In the genomic region with DNA sequence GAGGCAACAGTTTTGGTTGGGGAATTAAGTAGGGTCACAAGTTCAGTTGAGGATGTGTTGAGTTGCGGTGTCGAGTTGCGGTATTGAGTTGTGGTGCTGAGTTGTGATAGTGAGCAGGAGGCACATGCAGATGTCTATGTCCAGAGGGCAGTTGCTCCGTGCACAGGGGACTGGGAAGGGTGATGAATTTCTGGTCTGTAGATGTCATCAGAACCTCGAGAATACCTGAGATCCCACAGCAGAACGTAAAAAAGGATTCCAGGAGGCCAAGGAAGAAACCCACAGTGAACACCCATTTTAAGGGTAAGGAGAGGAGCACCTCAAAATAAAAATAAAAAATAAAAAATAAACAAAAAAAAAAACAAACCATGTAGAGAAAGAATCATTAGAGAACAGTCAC, we compare ENCODE assay signal across 13 cellular contexts.
A peak's percentile ranks its signal among the peaks of the same experiment; 100 is the strongest.
DNase-seq lines count a peak whose midpoint lies in the region; ATAC-seq and TF ChIP-seq lines count a peak whose summit lies in the region.
"Had no signal": no experiment of that assay in that cellular context is flagged by ENCODE, and none has a peak within 500 bp of the region (broad histone marks: within the 10 kb centered on the region; RNA-seq: fewer than 3 reads in every experiment).

No MANE protein-coding gene starts in this region.

- BruUV-seq in OCI-LY7 (replicated peaks; lab: Mats Ljungman, UMichigan) = no TSS peak

- no peak overlapping the region for H4K5ac ChIP-seq in mesendoderm (ENCODE audit: low read length)

- H3K79me2 ChIP-seq in hepatocyte (no peaks in the 10 kb centered on the region), mesendoderm (ENCODE audit: control insufficient read depth, insufficient read depth, low read length) (no peaks in the 10 kb centered on the region), OCI-LY7 (ENCODE audit: insufficient read depth, low read depth, low read length) (no peaks in the 10 kb centered on the region)

- H3K27ac ChIP-seq in BLaER1 (peak overlapping the region; percentile 97), hepatocyte (no peak overlapping the region), mesendoderm (ENCODE audit: low read depth, low read length) (no peak overlapping the region), OCI-LY7 (ENCODE audit: low read depth, low read length, poor library complexity, severe bottlenecking) (no peak overlapping the region)

- H3K27me3 ChIP-seq in BLaER1 (no peaks in the 10 kb centered on the region), hepatocyte (no peaks in the 10 kb centered on the region), mesendoderm (ENCODE audit: insufficient read depth, low read length, poor library complexity) (no peaks in the 10 kb centered on the region)

- no peak overlapping the region for H3K18ac ChIP-seq in mesendoderm (ENCODE audit: low read length)

- POLR2A ChIA-PET in OCI-LY7 (lab: Charles Lee) = no interaction called here

- H3K4ac ChIP-seq in mesendoderm (ENCODE audit: low read depth, low read length) = no peak overlapping the region

- H3K4me2 ChIP-seq in BLaER1 (peak overlapping the region; percentile 91), hepatocyte (no peak overlapping the region), mesendoderm (ENCODE audit: low read length) (no peak overlapping the region), OCI-LY7 (ENCODE audit: low read length) (no peak overlapping the region)

- H3K9ac ChIP-seq in BLaER1 (no peak overlapping the region), mesendoderm (ENCODE audit: low read length) (no peak overlapping the region)

- H3K9me2 ChIP-seq in hepatocyte (replicated peaks; ENCODE audit: insufficient read depth) (no peaks in the 10 kb centered on the region), OCI-LY7 (ENCODE audit: insufficient read depth, low read length) (no peaks in the 10 kb centered on the region)

- no peak overlapping the region for H2AFZ ChIP-seq in hepatocyte
- H2AFZ ChIP-seq in OCI-LY7 (ENCODE audit: low read length) = no peak overlapping the region

- H3K36me3 ChIP-seq in BLaER1 (no peaks in the 10 kb centered on the region; the same call in 1 of the 2 replicates), hepatocyte (replicated peaks; ENCODE audit: insufficient read depth, low read depth) (no peaks in the 10 kb centered on the region), mesendoderm (ENCODE audit: control insufficient read depth, insufficient read depth, low read length) (no peaks in the 10 kb centered on the region), OCI-LY7 (ENCODE audit: insufficient read depth, low read length) (no peaks in the 10 kb centered on the region; the same call in 1 of the 2 replicates)

- H2BK120ac ChIP-seq in mesendoderm (ENCODE audit: low read depth, low read length) = no peak overlapping the region

- H2BK15ac ChIP-seq in mesendoderm (replicated peaks; ENCODE audit: low read depth) = no peak overlapping the region

- no peak overlapping the region for H2BK5ac ChIP-seq in mesendoderm (ENCODE audit: low read length)

- H3K9me3 ChIP-seq in BLaER1 (peaks cover 21% of the 10 kb centered on the region), hepatocyte (ENCODE audit: low read depth) (no peaks in the 10 kb centered on the region), OCI-LY7 (ENCODE audit: low read length) (no peaks in the 10 kb centered on the region)

- TF ChIP-seq CTCF in hepatocyte (IDR thresholded peaks at IDR 0.05; ENCODE audit: poor library complexity) (peak; percentile 10), OCI-LY7 (conservative IDR thresholded peaks at IDR 0.05; ENCODE audit: low read length) (no peak)

- no peak overlapping the region for H3K23ac ChIP-seq in mesendoderm (ENCODE audit: low read length)

- no peak overlapping the region for H2AK5ac ChIP-seq in mesendoderm (ENCODE audit: low read length)

- H3K56ac ChIP-seq in mesendoderm (ENCODE audit: low read length) = peak overlapping the region; percentile 42

- WGBS in hepatocyte (ENCODE audit: low lambda C conversion rate, missing lambda C conversion rate) = 76% methylated on average over 6 of the region's 6 CpGs
- WGBS in mesendoderm (ENCODE audit: extremely low coverage, insufficient coverage, low lambda C conversion rate) = 100% methylated on average over 3 of the region's 6 CpGs

- H3K4me3 ChIP-seq in BLaER1 = no peak overlapping the region
- H3K4me3 ChIP-seq in hepatocyte = no peak overlapping the region
- no peak overlapping the region for H3K4me3 ChIP-seq in mesendoderm (ENCODE audit: low read length)
- H3K4me3 ChIP-seq in OCI-LY7 (ENCODE audit: low read depth, low read length, poor library complexity, severe bottlenecking) = no peak overlapping the region

- no peaks in the 10 kb centered on the region for H3K79me1 ChIP-seq in mesendoderm (ENCODE audit: low read length)

- DNase-seq in HT-29 (ENCODE audit: low spot score) (peak; percentile 21), hepatocyte (ENCODE audit: low spot score) (no peak), mesendoderm (no peak), OCI-LY7 (ENCODE audit: low spot score) (no peak), DMS79 treated with DMSO at 0.1 percent for 48 hours (lab: John Stamatoyannopoulos, UW) (no peak)
- no peak for DNase-seq in activated T-cell treated with anti-CD3 and anti-CD28 coated beads, Interleukin-2, amount 50 U/mL, for 1 hour
- DNase-seq: ACHN; CD8-positive, alpha-beta T cell; COR-L47; GF-D8; H7 had no signal

- CTCF ChIA-PET in OCI-LY7 (lab: Charles Lee; ENCODE audit: unreplicated experiment) = no interaction called here

- no peak for ATAC-seq in GM21619 (IDR thresholded peaks at IDR 0.05; ENCODE audit: unreplicated experiment)
- ATAC-seq: CD8-positive, alpha-beta T cell had no signal

- H4K8ac ChIP-seq in mesendoderm (ENCODE audit: low read depth, low read length) = no peak overlapping the region

- intact Hi-C loops in OCI-LY7 (cut with micrococcal nuclease; ENCODE audit: unreplicated experiment) = no loop called here

- peaks cover 53% of the 10 kb centered on the region for H3K4me1 ChIP-seq in BLaER1
- peaks cover 11% of the 10 kb centered on the region for H3K4me1 ChIP-seq in hepatocyte (ENCODE audit: insufficient read depth)
- H3K4me1 ChIP-seq in mesendoderm (ENCODE audit: control insufficient read depth, low read depth, low read length) = no peaks in the 10 kb centered on the region
- H3K4me1 ChIP-seq in OCI-LY7 (ENCODE audit: insufficient read depth, low read length, poor library complexity, severe bottlenecking) = peaks cover 48% of the 10 kb centered on the region

- no peaks in the 10 kb centered on the region for H4K20me1 ChIP-seq in BLaER1
- no peaks in the 10 kb centered on the region for H4K20me1 ChIP-seq in hepatocyte (ENCODE audit: insufficient read depth, poor library complexity, severe bottlenecking)
- no peaks in the 10 kb centered on the region for H4K20me1 ChIP-seq in OCI-LY7 (ENCODE audit: insufficient read depth, low read length)
